7 cellular contexts compared by ENCODE assay signal in the genomic region with DNA sequence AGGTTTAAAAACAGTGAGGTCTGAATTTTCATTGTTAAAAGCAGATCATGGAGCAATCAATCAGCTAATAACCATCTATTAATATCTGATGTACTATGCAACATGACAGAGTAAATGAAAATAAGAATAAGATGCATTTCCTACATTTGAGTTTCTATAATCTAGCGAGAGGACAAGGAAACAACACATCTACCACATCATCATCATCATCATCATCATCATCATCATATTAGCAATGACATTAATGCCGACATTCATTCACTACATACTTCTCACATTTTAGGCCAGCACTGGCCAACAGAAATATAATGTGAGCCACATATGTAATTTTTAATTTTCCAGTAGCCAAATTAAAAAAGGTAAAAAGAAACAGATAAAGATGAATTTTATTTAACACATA.
"Had no signal": no experiment of that assay in that cellular context is flagged by ENCODE, and none has a peak within 500 bp of the region (broad histone marks: within the 10 kb centered on the region; RNA-seq: fewer than 3 reads in every experiment).

No MANE protein-coding gene starts in this region.

- ATAC-seq: K562 had no signal

- DNase-seq: IMR-90, KBM-7, KG1 had no signal

- H3K4me2 ChIP-seq: KMS-11 had no signal

- H3K9ac ChIP-seq: KMS-11 had no signal

- FAIRE-seq: HTR-8/SVneo, K562 had no signal

- H3K4me3 ChIP-seq: K562 had no signal

- H3K27ac ChIP-seq: HL-60, KMS-11 had no signal
